In genomic region chr10:96370575-96371157, GRCh38 we compare ENCODE assay signal across 10 cellular contexts. TPM values are rescaled to one million over a fixed set of nuclear protein-coding genes. Genes with fewer than 3 reads are reported as not detected.
DNase-seq lines count a peak whose midpoint lies in the region; ATAC-seq and TF ChIP-seq lines count a peak whose summit lies in the region.
"Had no signal": no experiment of that assay in that cellular context is flagged by ENCODE, and none has a peak within 500 bp of the region (broad histone marks: within the 10 kb centered on the region; RNA-seq: fewer than 3 reads in every experiment).

No MANE protein-coding gene starts in this region.

- H3K9ac ChIP-seq in IMR-90 (ENCODE audit: low read depth, low read length) (no peak overlapping the region), adipocyte (ENCODE audit: low read length) (no peak overlapping the region)

- no peak overlapping the region for H3K14ac ChIP-seq in IMR-90 (replicated peaks; ENCODE audit: low read depth, low read length)

- H3K9me3 ChIP-seq in IMR-90 (ENCODE audit: control insufficient read depth, insufficient read depth, low read length) = no peaks in the 10 kb centered on the region
- H3K9me3 ChIP-seq in adipocyte (ENCODE audit: control insufficient read depth, low read length) = no peaks in the 10 kb centered on the region
- no peaks in the 10 kb centered on the region for H3K9me3 ChIP-seq in right cardiac atrium (ENCODE audit: control insufficient read depth, low read length)
- no peaks in the 10 kb centered on the region for H3K9me3 ChIP-seq in gastrocnemius medialis

- intact Hi-C loops in IMR-90 (cut with micrococcal nuclease) (loop anchor here (10.0 kb wide), 1 partner anchor 664 kb away; no protein-coding TSS in a partner anchor), right cardiac atrium (cut with DNase I) (no loop called here), gastrocnemius medialis (cut with DNase I; ENCODE audit: low total_unique reads) (loop anchor here (10.0 kb wide), 1 partner anchor 844 kb away; no protein-coding TSS in a partner anchor)

- TF ChIP-seq CTCF in IMR-90 (conservative IDR thresholded peaks at IDR 0.05; ENCODE audit: low read depth, low read length) (peak; percentile 64), gastrocnemius medialis (IDR thresholded peaks at IDR 0.05 in 4 of 5, conservative IDR thresholded peaks at IDR 0.05 in 1 of 5) (peak; percentile 44 to 74 (median 61))

- H3K79me1 ChIP-seq in IMR-90 (ENCODE audit: low read depth in 1 of 2, low read length in 2 of 2) = no peaks in the 10 kb centered on the region

- BruUV-seq in IMR-90 (replicated peaks; lab: Mats Ljungman, UMichigan) = no TSS peak

- H2BK5ac ChIP-seq in IMR-90 (ENCODE audit: low read depth, low read length, poor library complexity, severe bottlenecking) = no peak overlapping the region

- 53% methylated on average over 3 of the region's 16 CpGs; no CpG with 5 or more reads in 1 of the 2 experiments for WGBS in IMR-90 (ENCODE audit: extremely low coverage in 2 of 2, insufficient read length in 1 of 2), 2 experiments
- WGBS in right cardiac atrium = 39% methylated on average over 16 of the region's 16 CpGs

- H4K20me1 ChIP-seq in IMR-90 (ENCODE audit: insufficient read depth, low read length) = no peaks in the 10 kb centered on the region

- H3K4me3 ChIP-seq in IMR-90 (ENCODE audit: insufficient read depth, low read depth, low read length) = no peak overlapping the region
- no peak overlapping the region for H3K4me3 ChIP-seq in adipocyte (ENCODE audit: low read length)
- H3K4me3 ChIP-seq in right cardiac atrium (ENCODE audit: low read length) = no peak overlapping the region
- no peak overlapping the region for H3K4me3 ChIP-seq in gastrocnemius medialis

- H3K18ac ChIP-seq in IMR-90 (ENCODE audit: low read depth, low read length) = no peak overlapping the region

- H4K91ac ChIP-seq in IMR-90 (ENCODE audit: insufficient read depth, low read depth, low read length) = no peak overlapping the region

- in situ Hi-C loops in IMR-90 (cut with MboI; ENCODE audit: low sequenced_read_pairs) = no loop called here
- in situ Hi-C loops in SK-MEL-5 (cut with HindIII; ENCODE audit: low pct_unique_long_range_greater_than_20kb, low sequenced_read_pairs) = no loop called here
- in situ Hi-C loops in gastrocnemius medialis (cut with MboI; ENCODE audit: low sequenced_read_pairs in 4 of 4) = loop anchor here in 1 of 4 donors (10.0 kb wide), 2 partner anchors 144 to 454 kb away; partner anchors contain the start of gene TLL2

- H4K8ac ChIP-seq in IMR-90 (ENCODE audit: low read depth in 2 of 2, low read length in 2 of 2) = no peak overlapping the region

- H2BK15ac ChIP-seq in IMR-90 (ENCODE audit: low read depth, low read length) = no peak overlapping the region

- ATAC-seq in IMR-90 (ENCODE audit: low read depth) (0 out of 2 replicates have a peak, but pooled peaks have one; percentile 22), right cardiac atrium (peak in 1 of 2 donors; percentile 8), gastrocnemius medialis (no peak), HG03342 (IDR thresholded peaks at IDR 0.05; ENCODE audit: unreplicated experiment) (no peak)

- no peak overlapping the region for H3K4ac ChIP-seq in IMR-90 (ENCODE audit: low read depth, low read length)

- H3K36me3 ChIP-seq in IMR-90 (ENCODE audit: control insufficient read depth, insufficient read depth, low read length) (no peaks in the 10 kb centered on the region), adipocyte (ENCODE audit: control insufficient read depth, insufficient read depth, low read length, severe bottlenecking) (no peaks in the 10 kb centered on the region), gastrocnemius medialis (no peaks in the 10 kb centered on the region)

- H3K27me3 ChIP-seq in IMR-90 (ENCODE audit: control insufficient read depth, insufficient read depth, low read length) (peaks cover 12% of the 10 kb centered on the region; the same call in 1 of the 2 replicates), adipocyte (replicated peaks; ENCODE audit: control insufficient read depth, insufficient read depth, low read length) (peaks cover 18% of the 10 kb centered on the region), right cardiac atrium (ENCODE audit: control insufficient read depth, insufficient read depth) (no peaks in the 10 kb centered on the region), gastrocnemius medialis (no peaks in the 10 kb centered on the region)

- no peak overlapping the region for H3K4me2 ChIP-seq in IMR-90 (ENCODE audit: low read depth, low read length)

- dilution Hi-C loops in IMR-90 (cut with HindIII; ENCODE audit: low sequenced_read_pairs, unreplicated experiment) = no loop called here

- no peak overlapping the region for H2AK9ac ChIP-seq in IMR-90 (replicated peaks; ENCODE audit: low read depth, low read length, poor library complexity)

- H3K9me1 ChIP-seq in IMR-90 (ENCODE audit: insufficient read depth, low read length) = peaks cover 3% of the 10 kb centered on the region; the same call in 1 of the 2 replicates

- H2BK120ac ChIP-seq in IMR-90 (ENCODE audit: low read depth, low read length) = no peak overlapping the region

- no peak overlapping the region for H2AK5ac ChIP-seq in IMR-90 (ENCODE audit: low read depth, low read length)

- H3K4me1 ChIP-seq in IMR-90 (ENCODE audit: control insufficient read depth, insufficient read depth, low read length) (peaks cover 2% of the 10 kb centered on the region), adipocyte (ENCODE audit: control insufficient read depth, insufficient read depth, low read length) (no peaks in the 10 kb centered on the region), right cardiac atrium (ENCODE audit: control insufficient read depth, insufficient read depth, low read length) (no peaks in the 10 kb centered on the region), gastrocnemius medialis (peaks cover 0 to 9% of the 10 kb centered on the region in 2 donors)

- no peak overlapping the region for H4K5ac ChIP-seq in IMR-90 (ENCODE audit: low read depth, low read length)

- no peak overlapping the region for H3K27ac ChIP-seq in IMR-90 (ENCODE audit: insufficient read depth, low read length)
- no peak overlapping the region for H3K27ac ChIP-seq in right cardiac atrium (ENCODE audit: low read length)
- no peak overlapping the region for H3K27ac ChIP-seq in gastrocnemius medialis

- H3K23ac ChIP-seq in IMR-90 (ENCODE audit: low read depth, low read length) = no peak overlapping the region

- CTCF ChIA-PET in IMR-90 (lab: Yijun Ruan, JAX) = no interaction called here

- H3K56ac ChIP-seq in IMR-90 (ENCODE audit: extremely low read depth, insufficient read depth, low read length) = no peak overlapping the region

- peak; percentile 38 for TF ChIP-seq RAD21 in IMR-90 (IDR thresholded peaks at IDR 0.05; ENCODE audit: low read length)

- no peak overlapping the region for H2BK20ac ChIP-seq in IMR-90 (ENCODE audit: low read depth, low read length)

- DNase-seq in DMS153 treated with DMSO at 0.1 percent for 48 hours (lab: John Stamatoyannopoulos, UW; ENCODE audit: unreplicated experiment) (peak; percentile 22), IMR-90 (peak; percentile 17), SK-MEL-5 (ENCODE audit: low read depth, low spot score) (peak; percentile 62), adipocyte (ENCODE audit: low read depth) (peak; percentile 75), right cardiac atrium (peak in 2 of 3 donors; percentile 61 to 69), gastrocnemius medialis (peak in 1 of 2 donors; percentile 27), ureter (ENCODE audit: low spot score) (no peak)

- no peak overlapping the region for H2AFZ ChIP-seq in IMR-90 (replicated peaks; ENCODE audit: low read length, poor library complexity)

- TF ChIP-seq POLR2A in IMR-90 (IDR thresholded peaks at IDR 0.05; ENCODE audit: low read depth, low read length) (no peak), gastrocnemius medialis (IDR thresholded peaks at IDR 0.05) (no peak)

- POLR2A ChIA-PET in IMR-90 (lab: Charles Lee; ENCODE audit: unreplicated experiment) = no interaction called here

TF ChIP-seq in IMR-90, 13 proteins besides CTCF, POLR2A, EP300 and RAD21 (continues in another document):
- TF ChIP-seq MXI1 (IDR thresholded peaks at IDR 0.05; ENCODE audit: borderline replicate concordance, low read depth, low read length) (no peak), SMC3 (IDR thresholded peaks at IDR 0.05; ENCODE audit: low read depth, low read length) (no peak), FOS (IDR thresholded peaks at IDR 0.05; ENCODE audit: low read depth, low read length) (no peak), RCOR1 (IDR thresholded peaks at IDR 0.05; ENCODE audit: insufficient replicate concordance, low read length) (no peak), NFE2L2 (IDR thresholded peaks at IDR 0.05; ENCODE audit: low read depth, low read length) (no peak), BHLHE40 (IDR thresholded peaks at IDR 0.05; ENCODE audit: low read depth, low read length) (no peak), RFX5 (IDR thresholded peaks at IDR 0.05; ENCODE audit: low read depth, low read length) (no peak), CEBPB (IDR thresholded peaks at IDR 0.05; ENCODE audit: low read depth, low read length) (no peak), MAZ (IDR thresholded peaks at IDR 0.05; ENCODE audit: borderline replicate concordance, low read depth, low read length) (no peak), CHD1 (IDR thresholded peaks at IDR 0.05; ENCODE audit: low read depth, low read length) (no peak), MAFK (IDR thresholded peaks at IDR 0.05; ENCODE audit: low read depth, low read length) (no peak)
- TF ChIP-seq, protein P1, sequence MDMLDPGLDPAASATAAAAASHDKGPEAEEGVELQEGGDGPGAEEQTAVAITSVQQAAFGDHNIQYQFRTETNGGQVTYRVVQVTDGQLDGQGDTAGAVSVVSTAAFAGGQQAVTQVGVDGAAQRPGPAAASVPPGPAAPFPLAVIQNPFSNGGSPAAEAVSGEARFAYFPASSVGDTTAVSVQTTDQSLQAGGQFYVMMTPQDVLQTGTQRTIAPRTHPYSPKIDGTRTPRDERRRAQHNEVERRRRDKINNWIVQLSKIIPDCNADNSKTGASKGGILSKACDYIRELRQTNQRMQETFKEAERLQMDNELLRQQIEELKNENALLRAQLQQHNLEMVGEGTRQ (IDR thresholded peaks at IDR 0.05; ENCODE audit: low read depth, low read length) = no peak

RNA-seq across cellular contexts. Expression of gene OPALIN, which starts 11.9 kb away (rescaled TPM):
- total RNA-seq in IMR-90 (2012; rRNA removed) = not detected in 2 replicates
- not detected in 2 replicates for polyA plus RNA-seq in IMR-90 (2012; rRNA removed)
- not detected in 2 replicates for polyA plus RNA-seq in IMR-90 (2012; cell fraction: cytosol; rRNA removed)
- not detected in 2 replicates for polyA plus RNA-seq in IMR-90 (2012; cell fraction: nucleus; rRNA removed; ENCODE audit: low replicate concordance)
- not detected in 2 replicates for total RNA-seq in SK-MEL-5 (2014; rRNA removed; shearing (Covaris generic))
- polyA plus RNA-seq in SK-MEL-5 (2015; cell fraction: cytosol; rRNA removed) = not detected in 2 replicates
- polyA plus RNA-seq in SK-MEL-5 (2015; cell fraction: nucleus; rRNA removed) = not detected in 2 replicates
- not detected for total RNA-seq in right cardiac atrium
- polyA plus RNA-seq in right cardiac atrium = not detected
- not detected for total RNA-seq in gastrocnemius medialis
- total RNA-seq in ureter = not detected
- total RNA-seq: T-helper 1 cell treated with Interleukin-12 subunit alpha and Interleukin-12 subunit beta and Interleukin-4 antibody, amounts not matched to agents 30 ng/mL and 1 ng/mL, for 36 hours; temporal lobe had no signal

Comparison
In these comparisons a context has a peak if more than half of its experiments do, and no peak if none do; other contexts are left out.
1. intact Hi-C loops: an anchor here in IMR-90 (10.0 kb wide) and gastrocnemius medialis (10.0 kb wide); none called in right cardiac atrium.